Comparison of ENCODE assay signal across 1 cellular context in genomic region chr18:3015203-3015590, GRCh38.
A peak's percentile ranks its signal among the peaks of the same experiment; 100 is the strongest.
TF ChIP-seq lines count a peak whose summit lies in the region.

No MANE protein-coding gene starts in this region.

TF ChIP-seq in HepG2, 621 proteins besides CTCF, POLR2A, EP300 and RAD21 (continued from another document and continues in another):
- TF ChIP-seq HOMEZ (CRISPR knock-in tag; IDR thresholded peaks at IDR 0.05; ENCODE audit: low read depth) (0 out of 2 replicates have a peak, but pooled peaks have one; percentile 18), CBX1 (IDR thresholded peaks at IDR 0.05; ENCODE audit: low read depth) (no peak), ZNF772 (CRISPR knock-in tag; IDR thresholded peaks at IDR 0.05) (no peak), ZNF839 (CRISPR knock-in tag; IDR thresholded peaks at IDR 0.05; ENCODE audit: borderline replicate concordance) (no peak), MIXL1 (CRISPR knock-in tag; IDR thresholded peaks at IDR 0.05) (0 out of 2 replicates have a peak, but pooled peaks have one; percentile 14), ETV5 (CRISPR knock-in tag; IDR thresholded peaks at IDR 0.05; ENCODE audit: borderline replicate concordance) (peak; percentile 67; the same call in 1 of the 2 replicates), NKX3-1 (CRISPR knock-in tag; IDR thresholded peaks at IDR 0.05) (no peak), KLF6 (CRISPR knock-in tag; IDR thresholded peaks at IDR 0.05) (no peak), ZSCAN25 (CRISPR knock-in tag; IDR thresholded peaks at IDR 0.05) (no peak), TCF12 (IDR thresholded peaks at IDR 0.05) (no peak), TCF12 (CRISPR knock-in tag; IDR thresholded peaks at IDR 0.05) (no peak), FIP1L1 (IDR thresholded peaks at IDR 0.05; ENCODE audit: borderline replicate concordance, insufficient read depth, low read depth, low read length) (no peak), NFIC (IDR thresholded peaks at IDR 0.05; ENCODE audit: low read length) (peak; percentile 55; the same call in 1 of the 2 replicates), CREB1 (IDR thresholded peaks at IDR 0.05) (no peak), CREB1 (CRISPR knock-in tag; IDR thresholded peaks at IDR 0.05) (no peak), ZNF746 (CRISPR knock-in tag; IDR thresholded peaks at IDR 0.05) (no peak), ARID5B (CRISPR knock-in tag; IDR thresholded peaks at IDR 0.05) (peak; percentile 62), RFXANK (CRISPR knock-in tag; IDR thresholded peaks at IDR 0.05) (no peak), ZNF605 (CRISPR knock-in tag; IDR thresholded peaks at IDR 0.05) (no peak), CEBPG (CRISPR knock-in tag; IDR thresholded peaks at IDR 0.05) (peak; percentile 21; the same call in 1 of the 2 replicates), IRF9 (CRISPR knock-in tag; IDR thresholded peaks at IDR 0.05; ENCODE audit: borderline replicate concordance) (no peak), ELF3 (CRISPR knock-in tag; IDR thresholded peaks at IDR 0.05) (peak; percentile 57; the same call in 1 of the 2 replicates), GATAD2A (CRISPR knock-in tag; IDR thresholded peaks at IDR 0.05) (peak; percentile 46; the same call in 1 of the 2 replicates), ZNF460 (CRISPR knock-in tag; IDR thresholded peaks at IDR 0.05; ENCODE audit: borderline replicate concordance) (no peak), SOX5 (CRISPR knock-in tag; IDR thresholded peaks at IDR 0.05; ENCODE audit: borderline replicate concordance) (peak; percentile 33; the same call in 1 of the 2 replicates), HMG20A (CRISPR knock-in tag; IDR thresholded peaks at IDR 0.05; ENCODE audit: borderline replicate concordance) (peak; percentile 51; the same call in 1 of the 2 replicates)
- TF ChIP-seq, protein P1, sequence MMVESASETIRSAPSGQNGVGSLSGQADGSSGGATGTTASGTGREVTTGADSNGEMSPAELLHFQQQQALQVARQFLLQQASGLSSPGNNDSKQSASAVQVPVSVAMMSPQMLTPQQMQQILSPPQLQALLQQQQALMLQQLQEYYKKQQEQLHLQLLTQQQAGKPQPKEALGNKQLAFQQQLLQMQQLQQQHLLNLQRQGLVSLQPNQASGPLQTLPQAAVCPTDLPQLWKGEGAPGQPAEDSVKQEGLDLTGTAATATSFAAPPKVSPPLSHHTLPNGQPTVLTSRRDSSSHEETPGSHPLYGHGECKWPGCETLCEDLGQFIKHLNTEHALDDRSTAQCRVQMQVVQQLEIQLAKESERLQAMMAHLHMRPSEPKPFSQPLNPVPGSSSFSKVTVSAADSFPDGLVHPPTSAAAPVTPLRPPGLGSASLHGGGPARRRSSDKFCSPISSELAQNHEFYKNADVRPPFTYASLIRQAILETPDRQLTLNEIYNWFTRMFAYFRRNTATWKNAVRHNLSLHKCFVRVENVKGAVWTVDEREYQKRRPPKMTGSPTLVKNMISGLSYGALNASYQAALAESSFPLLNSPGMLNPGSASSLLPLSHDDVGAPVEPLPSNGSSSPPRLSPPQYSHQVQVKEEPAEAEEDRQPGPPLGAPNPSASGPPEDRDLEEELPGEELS (CRISPR knock-in tag; IDR thresholded peaks at IDR 0.05) = peak; percentile 35; the same call in 1 of the 2 replicates
- TF ChIP-seq, protein P2, sequence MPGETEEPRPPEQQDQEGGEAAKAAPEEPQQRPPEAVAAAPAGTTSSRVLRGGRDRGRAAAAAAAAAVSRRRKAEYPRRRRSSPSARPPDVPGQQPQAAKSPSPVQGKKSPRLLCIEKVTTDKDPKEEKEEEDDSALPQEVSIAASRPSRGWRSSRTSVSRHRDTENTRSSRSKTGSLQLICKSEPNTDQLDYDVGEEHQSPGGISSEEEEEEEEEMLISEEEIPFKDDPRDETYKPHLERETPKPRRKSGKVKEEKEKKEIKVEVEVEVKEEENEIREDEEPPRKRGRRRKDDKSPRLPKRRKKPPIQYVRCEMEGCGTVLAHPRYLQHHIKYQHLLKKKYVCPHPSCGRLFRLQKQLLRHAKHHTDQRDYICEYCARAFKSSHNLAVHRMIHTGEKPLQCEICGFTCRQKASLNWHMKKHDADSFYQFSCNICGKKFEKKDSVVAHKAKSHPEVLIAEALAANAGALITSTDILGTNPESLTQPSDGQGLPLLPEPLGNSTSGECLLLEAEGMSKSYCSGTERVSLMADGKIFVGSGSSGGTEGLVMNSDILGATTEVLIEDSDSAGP (CRISPR knock-in tag; IDR thresholded peaks at IDR 0.05; ENCODE audit: borderline replicate concordance) = no peak
- TF ChIP-seq, protein P3, sequence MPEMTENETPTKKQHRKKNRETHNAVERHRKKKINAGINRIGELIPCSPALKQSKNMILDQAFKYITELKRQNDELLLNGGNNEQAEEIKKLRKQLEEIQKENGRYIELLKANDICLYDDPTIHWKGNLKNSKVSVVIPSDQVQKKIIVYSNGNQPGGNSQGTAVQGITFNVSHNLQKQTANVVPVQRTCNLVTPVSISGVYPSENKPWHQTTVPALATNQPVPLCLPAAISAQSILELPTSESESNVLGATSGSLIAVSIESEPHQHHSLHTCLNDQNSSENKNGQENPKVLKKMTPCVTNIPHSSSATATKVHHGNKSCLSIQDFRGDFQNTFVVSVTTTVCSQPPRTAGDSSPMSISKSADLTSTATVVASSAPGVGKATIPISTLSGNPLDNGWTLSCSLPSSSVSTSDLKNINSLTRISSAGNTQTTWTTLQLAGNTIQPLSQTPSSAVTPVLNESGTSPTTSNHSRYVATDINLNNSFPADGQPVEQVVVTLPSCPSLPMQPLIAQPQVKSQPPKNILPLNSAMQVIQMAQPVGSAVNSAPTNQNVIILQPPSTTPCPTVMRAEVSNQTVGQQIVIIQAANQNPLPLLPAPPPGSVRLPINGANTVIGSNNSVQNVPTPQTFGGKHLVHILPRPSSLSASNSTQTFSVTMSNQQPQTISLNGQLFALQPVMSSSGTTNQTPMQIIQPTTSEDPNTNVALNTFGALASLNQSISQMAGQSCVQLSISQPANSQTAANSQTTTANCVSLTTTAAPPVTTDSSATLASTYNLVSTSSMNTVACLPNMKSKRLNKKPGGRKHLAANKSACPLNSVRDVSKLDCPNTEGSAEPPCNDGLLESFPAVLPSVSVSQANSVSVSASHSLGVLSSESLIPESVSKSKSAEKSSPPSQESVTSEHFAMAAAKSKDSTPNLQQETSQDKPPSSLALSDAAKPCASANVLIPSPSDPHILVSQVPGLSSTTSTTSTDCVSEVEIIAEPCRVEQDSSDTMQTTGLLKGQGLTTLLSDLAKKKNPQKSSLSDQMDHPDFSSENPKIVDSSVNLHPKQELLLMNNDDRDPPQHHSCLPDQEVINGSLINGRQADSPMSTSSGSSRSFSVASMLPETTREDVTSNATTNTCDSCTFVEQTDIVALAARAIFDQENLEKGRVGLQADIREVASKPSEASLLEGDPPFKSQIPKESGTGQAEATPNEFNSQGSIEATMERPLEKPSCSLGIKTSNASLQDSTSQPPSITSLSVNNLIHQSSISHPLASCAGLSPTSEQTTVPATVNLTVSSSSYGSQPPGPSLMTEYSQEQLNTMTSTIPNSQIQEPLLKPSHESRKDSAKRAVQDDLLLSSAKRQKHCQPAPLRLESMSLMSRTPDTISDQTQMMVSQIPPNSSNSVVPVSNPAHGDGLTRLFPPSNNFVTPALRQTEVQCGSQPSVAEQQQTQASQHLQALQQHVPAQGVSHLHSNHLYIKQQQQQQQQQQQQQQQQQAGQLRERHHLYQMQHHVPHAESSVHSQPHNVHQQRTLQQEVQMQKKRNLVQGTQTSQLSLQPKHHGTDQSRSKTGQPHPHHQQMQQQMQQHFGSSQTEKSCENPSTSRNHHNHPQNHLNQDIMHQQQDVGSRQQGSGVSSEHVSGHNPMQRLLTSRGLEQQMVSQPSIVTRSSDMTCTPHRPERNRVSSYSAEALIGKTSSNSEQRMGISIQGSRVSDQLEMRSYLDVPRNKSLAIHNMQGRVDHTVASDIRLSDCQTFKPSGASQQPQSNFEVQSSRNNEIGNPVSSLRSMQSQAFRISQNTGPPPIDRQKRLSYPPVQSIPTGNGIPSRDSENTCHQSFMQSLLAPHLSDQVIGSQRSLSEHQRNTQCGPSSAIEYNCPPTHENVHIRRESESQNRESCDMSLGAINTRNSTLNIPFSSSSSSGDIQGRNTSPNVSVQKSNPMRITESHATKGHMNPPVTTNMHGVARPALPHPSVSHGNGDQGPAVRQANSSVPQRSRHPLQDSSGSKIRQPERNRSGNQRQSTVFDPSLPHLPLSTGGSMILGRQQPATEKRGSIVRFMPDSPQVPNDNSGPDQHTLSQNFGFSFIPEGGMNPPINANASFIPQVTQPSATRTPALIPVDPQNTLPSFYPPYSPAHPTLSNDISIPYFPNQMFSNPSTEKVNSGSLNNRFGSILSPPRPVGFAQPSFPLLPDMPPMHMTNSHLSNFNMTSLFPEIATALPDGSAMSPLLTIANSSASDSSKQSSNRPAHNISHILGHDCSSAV (CRISPR knock-in tag; IDR thresholded peaks at IDR 0.05; ENCODE audit: borderline replicate concordance) = no peak
- TF ChIP-seq, protein P4, sequence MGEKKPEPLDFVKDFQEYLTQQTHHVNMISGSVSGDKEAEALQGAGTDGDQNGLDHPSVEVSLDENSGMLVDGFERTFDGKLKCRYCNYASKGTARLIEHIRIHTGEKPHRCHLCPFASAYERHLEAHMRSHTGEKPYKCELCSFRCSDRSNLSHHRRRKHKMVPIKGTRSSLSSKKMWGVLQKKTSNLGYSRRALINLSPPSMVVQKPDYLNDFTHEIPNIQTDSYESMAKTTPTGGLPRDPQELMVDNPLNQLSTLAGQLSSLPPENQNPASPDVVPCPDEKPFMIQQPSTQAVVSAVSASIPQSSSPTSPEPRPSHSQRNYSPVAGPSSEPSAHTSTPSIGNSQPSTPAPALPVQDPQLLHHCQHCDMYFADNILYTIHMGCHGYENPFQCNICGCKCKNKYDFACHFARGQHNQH (CRISPR knock-in tag; IDR thresholded peaks at IDR 0.05) = no peak
- TF ChIP-seq, protein P5, sequence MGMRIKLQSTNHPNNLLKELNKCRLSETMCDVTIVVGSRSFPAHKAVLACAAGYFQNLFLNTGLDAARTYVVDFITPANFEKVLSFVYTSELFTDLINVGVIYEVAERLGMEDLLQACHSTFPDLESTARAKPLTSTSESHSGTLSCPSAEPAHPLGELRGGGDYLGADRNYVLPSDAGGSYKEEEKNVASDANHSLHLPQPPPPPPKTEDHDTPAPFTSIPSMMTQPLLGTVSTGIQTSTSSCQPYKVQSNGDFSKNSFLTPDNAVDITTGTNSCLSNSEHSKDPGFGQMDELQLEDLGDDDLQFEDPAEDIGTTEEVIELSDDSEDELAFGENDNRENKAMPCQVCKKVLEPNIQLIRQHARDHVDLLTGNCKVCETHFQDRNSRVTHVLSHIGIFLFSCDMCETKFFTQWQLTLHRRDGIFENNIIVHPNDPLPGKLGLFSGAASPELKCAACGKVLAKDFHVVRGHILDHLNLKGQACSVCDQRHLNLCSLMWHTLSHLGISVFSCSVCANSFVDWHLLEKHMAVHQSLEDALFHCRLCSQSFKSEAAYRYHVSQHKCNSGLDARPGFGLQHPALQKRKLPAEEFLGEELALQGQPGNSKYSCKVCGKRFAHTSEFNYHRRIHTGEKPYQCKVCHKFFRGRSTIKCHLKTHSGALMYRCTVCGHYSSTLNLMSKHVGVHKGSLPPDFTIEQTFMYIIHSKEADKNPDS (CRISPR knock-in tag; IDR thresholded peaks at IDR 0.05) = no peak
- TF ChIP-seq, protein P6, sequence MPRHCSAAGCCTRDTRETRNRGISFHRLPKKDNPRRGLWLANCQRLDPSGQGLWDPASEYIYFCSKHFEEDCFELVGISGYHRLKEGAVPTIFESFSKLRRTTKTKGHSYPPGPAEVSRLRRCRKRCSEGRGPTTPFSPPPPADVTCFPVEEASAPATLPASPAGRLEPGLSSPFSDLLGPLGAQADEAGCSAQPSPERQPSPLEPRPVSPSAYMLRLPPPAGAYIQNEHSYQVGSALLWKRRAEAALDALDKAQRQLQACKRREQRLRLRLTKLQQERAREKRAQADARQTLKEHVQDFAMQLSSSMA (CRISPR knock-in tag; IDR thresholded peaks at IDR 0.05) = no peak
- TF ChIP-seq, protein P7, sequence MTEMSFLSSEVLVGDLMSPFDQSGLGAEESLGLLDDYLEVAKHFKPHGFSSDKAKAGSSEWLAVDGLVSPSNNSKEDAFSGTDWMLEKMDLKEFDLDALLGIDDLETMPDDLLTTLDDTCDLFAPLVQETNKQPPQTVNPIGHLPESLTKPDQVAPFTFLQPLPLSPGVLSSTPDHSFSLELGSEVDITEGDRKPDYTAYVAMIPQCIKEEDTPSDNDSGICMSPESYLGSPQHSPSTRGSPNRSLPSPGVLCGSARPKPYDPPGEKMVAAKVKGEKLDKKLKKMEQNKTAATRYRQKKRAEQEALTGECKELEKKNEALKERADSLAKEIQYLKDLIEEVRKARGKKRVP (CRISPR knock-in tag; IDR thresholded peaks at IDR 0.05) = peak in 1 of 2 experiments; percentile 84; a peak in 2 of 4 replicates
